Comparison of ENCODE assay signal across 8 cellular contexts in genomic region chr9:2017459-2018161, GRCh38.
DNase-seq lines count a peak whose midpoint lies in the region; ATAC-seq and TF ChIP-seq lines count a peak whose summit lies in the region.

No MANE protein-coding gene starts in this region.

- DNase-seq in HAP-1 (ENCODE audit: low spot score in 2 of 2) (peak in 1 of 2 experiments; percentile 48), NB4 (ENCODE audit: low read depth) (peak; percentile 88), islet precursor cell (peak; percentile 69)
- DNase-seq in central memory CD4-positive, alpha-beta T cell: peak; percentile 88
- peak; percentile 64 for DNase-seq in stimulated activated CD4-positive, alpha-beta T cell treated with anti-CD3 and anti-CD28 coated beads, Interleukin-12 subunit alpha, Interleukin-12 subunit beta, amount 100 ng/mL, for 4 hours

- no peaks in the 10 kb centered on the region for H3K9me3 ChIP-seq in HAP-1

- in situ Hi-C loops in HAP-1 (cut with MboI; ENCODE audit: low sequenced_read_pairs): no loop called here

- H3K4me1 ChIP-seq in HAP-1: peaks cover 12% of the 10 kb centered on the region

- peak; percentile 26 for TF ChIP-seq POLR2A in GM10847 (IDR thresholded peaks at IDR 0.05; ENCODE audit: extremely low read depth, insufficient read length)
- peak; percentile 27 for TF ChIP-seq POLR2A in NB4 (IDR thresholded peaks at IDR 0.05; ENCODE audit: extremely low read depth, insufficient read length)

- peak overlapping the region; percentile 84 for H3K4me3 ChIP-seq in HAP-1
- peak overlapping the region; percentile 64 for H3K4me3 ChIP-seq in NB4 (ENCODE audit: low read depth, low read length)

- no peak for TF ChIP-seq CTCF in NB4 (IDR thresholded peaks at IDR 0.05; ENCODE audit: low read depth, low read length)

- H3K36me3 ChIP-seq in HAP-1 (replicated peaks): no peaks in the 10 kb centered on the region

- ATAC-seq in activated CD4-positive, CD25-positive, alpha-beta regulatory T cell treated with anti-CD3 and anti-CD28 coated beads, Interleukin-2, amount 50 U/mL, for 24 hours: peak; percentile 29
- no peak for ATAC-seq in HG02970 (IDR thresholded peaks at IDR 0.05; ENCODE audit: low FRiP score, unreplicated experiment)

- peaks cover 23% of the 10 kb centered on the region for H3K27me3 ChIP-seq in HAP-1 (ENCODE audit: low read depth)
